In the genomic region with DNA sequence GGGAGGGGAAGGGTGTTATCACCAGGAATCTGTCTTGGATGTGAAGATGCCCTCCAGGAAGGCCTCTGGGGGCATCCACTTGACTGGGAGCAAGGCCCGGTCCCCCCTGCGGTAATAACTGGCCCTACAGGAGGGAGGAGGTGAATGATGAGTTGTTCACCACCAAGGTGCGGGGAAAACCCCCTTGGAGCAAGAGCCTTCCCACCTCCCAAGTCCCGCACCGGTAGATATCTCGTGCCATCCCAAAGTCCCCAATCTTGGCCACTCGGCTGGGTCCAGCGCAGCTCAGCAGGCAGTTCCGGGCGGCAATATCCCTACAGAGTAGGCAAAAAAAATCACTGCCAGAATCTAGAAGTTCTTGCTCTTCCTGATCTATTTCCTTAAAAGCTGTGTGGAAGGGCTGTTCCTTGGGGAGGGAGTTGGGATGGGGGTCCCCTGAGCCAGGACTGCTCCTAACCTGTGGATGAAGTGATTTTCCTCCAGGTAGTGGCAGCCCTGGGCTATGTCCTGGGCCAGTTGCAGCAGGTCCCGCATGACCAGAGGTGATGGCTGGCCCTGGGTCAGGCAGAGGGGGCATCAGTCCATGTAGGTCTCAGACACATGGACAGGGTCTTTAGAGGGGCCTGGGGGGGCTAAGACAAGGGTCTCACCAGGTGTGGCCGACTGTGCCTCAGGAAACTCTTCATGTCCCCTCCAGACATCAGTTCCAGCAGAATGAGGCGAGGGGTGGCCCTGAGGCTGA, we compare ENCODE assay signal across 30 cellular contexts.
"Had no signal": no experiment of that assay in that cellular context is flagged by ENCODE, and none has a peak within 500 bp of the region (broad histone marks: within the 10 kb centered on the region; RNA-seq: fewer than 3 reads in every experiment).

No MANE protein-coding gene starts in this region.

- H3K9me3 Mint-ChIP-seq: activated CD8-positive, alpha-beta T cell treated with anti-CD3 and anti-CD28 coated beads for 36 hours; activated naive CD4-positive, alpha-beta T cell treated with anti-CD3 and anti-CD28 coated beads, Interleukin-2, amount 50 U/mL, for 24 hours; activated naive CD8-positive, alpha-beta T cell treated with anti-CD3 and anti-CD28 coated beads, Interleukin-2, amount 50 U/mL, for 24 hours; activated T-cell treated with anti-CD3 and anti-CD28 coated beads, Interleukin-2, amount 50 U/mL, for 72 hours; activated T-helper 2 cell treated with anti-CD3 and anti-CD28 coated beads, Interferon-gamma antibody, Interleukin-2, Interleukin-4, amounts not matched to agents 10 μg/mL and 5 μg/mL and 100 μg/mL, durations not matched to agents 14 hours and 24 hours and 36 hours; T-cell had no signal

- H3K27ac ChIP-seq: brain microvascular endothelial cell, cardiac muscle cell, SK-N-MC, VCaP had no signal

- H3K4me3 Mint-ChIP-seq: activated CD8-positive, alpha-beta T cell treated with anti-CD3 and anti-CD28 coated beads for 36 hours; activated naive CD4-positive, alpha-beta T cell treated with anti-CD3 and anti-CD28 coated beads, Interleukin-2, amount 50 U/mL, for 24 hours; activated naive CD8-positive, alpha-beta T cell treated with anti-CD3 and anti-CD28 coated beads, Interleukin-2, amount 50 U/mL, for 24 hours; activated T-cell treated with anti-CD3 and anti-CD28 coated beads, Interleukin-2, amount 50 U/mL, for 72 hours; T-cell had no signal

- ATAC-seq: activated CD8-positive, alpha-beta T cell treated with anti-CD3 and anti-CD28 coated beads for 36 hours; activated naive CD8-positive, alpha-beta T cell treated with anti-CD3 and anti-CD28 coated beads, Interleukin-2, amount 50 U/mL, for 24 hours; activated T-cell treated with anti-CD3 and anti-CD28 coated beads, Interleukin-2, amount 50 U/mL, for 72 hours; Right ventricle myocardium inferior; T-cell had no signal

- H3K36me3 ChIP-seq: brain microvascular endothelial cell, cardiac muscle cell, MG63 had no signal

- H3K36me3 Mint-ChIP-seq: activated naive CD4-positive, alpha-beta T cell treated with anti-CD3 and anti-CD28 coated beads, Interleukin-2, amount 50 U/mL, for 24 hours; T-cell had no signal

- DNase-seq: activated CD4-positive, CD25-positive, alpha-beta regulatory T cell; activated CD8-positive, alpha-beta memory T cell treated with anti-CD3 and anti-CD28 coated beads, Interleukin-2, amount 50 U/mL, for 4 hours; activated CD8-positive, alpha-beta T cell treated with anti-CD3 and anti-CD28 coated beads for 36 hours; activated naive CD4-positive, alpha-beta T cell; activated naive CD8-positive, alpha-beta T cell treated with anti-CD3 and anti-CD28 coated beads, Interleukin-2, amount 50 U/mL, for 24 hours; activated T-cell treated with anti-CD3 and anti-CD28 coated beads, Interleukin-2, amount 50 U/mL, for 72 hours; amniotic stem cell; brain microvascular endothelial cell; cerebellar nuclear complex; MG63; MV-4-11; NCI-H1092 treated with DMSO at 0.1 percent for 48 hours; NCI-H1417 treated with DMSO at 0.1 percent for 48 hours; NCI-H1694; NCI-H2029; NCI-H2107; NCI-H2171 treated with DMSO at 0.1 percent for 48 hours; NCI-H226; NCI-H526; NCI-H774; NK-92 treated with Interleukin-12 subunit alpha and Interleukin-12 subunit beta, amount 100 ng/mL, for 24 hours; OCI-M1; RPMI8226; T-cell had no signal

- H3K4me3 ChIP-seq: cardiac muscle cell, MG63, SK-N-MC had no signal

- H3K27me3 ChIP-seq: MG63 had no signal

- H3K27ac Mint-ChIP-seq: activated CD8-positive, alpha-beta T cell treated with anti-CD3 and anti-CD28 coated beads for 36 hours; activated naive CD4-positive, alpha-beta T cell treated with anti-CD3 and anti-CD28 coated beads, Interleukin-2, amount 50 U/mL, for 24 hours; activated naive CD8-positive, alpha-beta T cell treated with anti-CD3 and anti-CD28 coated beads, Interleukin-2, amount 50 U/mL, for 24 hours; activated T-cell treated with anti-CD3 and anti-CD28 coated beads, Interleukin-2, amount 50 U/mL, for 72 hours; activated T-helper 2 cell treated with anti-CD3 and anti-CD28 coated beads, Interferon-gamma antibody, Interleukin-2, Interleukin-4, amounts not matched to agents 10 μg/mL and 5 μg/mL and 100 μg/mL, durations not matched to agents 14 hours and 24 hours and 36 hours had no signal

- H3K9me3 ChIP-seq: MG63 had no signal
